Comparison of ENCODE assay signal across 1 cellular context in genomic region chr20:23570178-23570577, GRCh38.
TF ChIP-seq lines count a peak whose summit lies in the region.

No MANE protein-coding gene starts in this region.

TF ChIP-seq in HepG2, 621 proteins besides CTCF, POLR2A, EP300 and RAD21:
- TF ChIP-seq SOX6 (IDR thresholded peaks at IDR 0.05) (no peak), SOX6 (CRISPR knock-in tag; IDR thresholded peaks at IDR 0.05) (peak; percentile 28; the same call in 1 of the 2 replicates), SMARCC2 (IDR thresholded peaks at IDR 0.05) (no peak), CEBPB (IDR thresholded peaks at IDR 0.05; ENCODE audit: borderline replicate concordance, low read depth, low read length) (peak; percentile 66; the same call in 1 of the 2 replicates), TFAP4 (IDR thresholded peaks at IDR 0.05; ENCODE audit: borderline replicate concordance, low read depth) (peak; percentile 13; the same call in 1 of the 2 replicates), SOX13 (IDR thresholded peaks at IDR 0.05) (no peak), SOX13 (CRISPR knock-in tag; conservative IDR thresholded peaks at IDR 0.05 in 1 of 2, IDR thresholded peaks at IDR 0.05 in 1 of 2) (peak in 1 of 2 experiments; percentile 31; a peak in 1 of 4 replicates), EHMT2 (IDR thresholded peaks at IDR 0.05; ENCODE audit: borderline replicate concordance, low read depth, low read length) (no peak), POLR2AphosphoS5 (IDR thresholded peaks at IDR 0.05; ENCODE audit: low read depth, low read length) (no peak), SOX5 (CRISPR knock-in tag; IDR thresholded peaks at IDR 0.05; ENCODE audit: borderline replicate concordance) (0 out of 2 replicates have a peak, but pooled peaks have one; percentile 18), FOXO1 (CRISPR knock-in tag; IDR thresholded peaks at IDR 0.05) (no peak), FOXP1 (IDR thresholded peaks at IDR 0.05) (no peak), FOXP1 (CRISPR knock-in tag; IDR thresholded peaks at IDR 0.05) (peak; percentile 44), GATAD2A (CRISPR knock-in tag; IDR thresholded peaks at IDR 0.05) (peak; percentile 36; the same call in 1 of the 2 replicates)
- TF ChIP-seq, protein P1, sequence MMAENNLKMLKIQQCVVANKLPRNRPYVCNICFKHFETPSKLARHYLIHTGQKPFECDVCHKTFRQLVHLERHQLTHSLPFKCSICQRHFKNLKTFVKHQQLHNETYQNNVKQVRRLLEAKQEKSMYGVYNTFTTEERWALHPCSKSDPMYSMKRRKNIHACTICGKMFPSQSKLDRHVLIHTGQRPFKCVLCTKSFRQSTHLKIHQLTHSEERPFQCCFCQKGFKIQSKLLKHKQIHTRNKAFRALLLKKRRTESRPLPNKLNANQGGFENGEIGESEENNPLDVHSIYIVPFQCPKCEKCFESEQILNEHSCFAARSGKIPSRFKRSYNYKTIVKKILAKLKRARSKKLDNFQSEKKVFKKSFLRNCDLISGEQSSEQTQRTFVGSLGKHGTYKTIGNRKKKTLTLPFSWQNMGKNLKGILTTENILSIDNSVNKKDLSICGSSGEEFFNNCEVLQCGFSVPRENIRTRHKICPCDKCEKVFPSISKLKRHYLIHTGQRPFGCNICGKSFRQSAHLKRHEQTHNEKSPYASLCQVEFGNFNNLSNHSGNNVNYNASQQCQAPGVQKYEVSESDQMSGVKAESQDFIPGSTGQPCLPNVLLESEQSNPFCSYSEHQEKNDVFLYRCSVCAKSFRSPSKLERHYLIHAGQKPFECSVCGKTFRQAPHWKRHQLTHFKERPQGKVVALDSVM (CRISPR knock-in tag; IDR thresholded peaks at IDR 0.05), result peak; percentile 75
- TF ChIP-seq, protein P2, sequence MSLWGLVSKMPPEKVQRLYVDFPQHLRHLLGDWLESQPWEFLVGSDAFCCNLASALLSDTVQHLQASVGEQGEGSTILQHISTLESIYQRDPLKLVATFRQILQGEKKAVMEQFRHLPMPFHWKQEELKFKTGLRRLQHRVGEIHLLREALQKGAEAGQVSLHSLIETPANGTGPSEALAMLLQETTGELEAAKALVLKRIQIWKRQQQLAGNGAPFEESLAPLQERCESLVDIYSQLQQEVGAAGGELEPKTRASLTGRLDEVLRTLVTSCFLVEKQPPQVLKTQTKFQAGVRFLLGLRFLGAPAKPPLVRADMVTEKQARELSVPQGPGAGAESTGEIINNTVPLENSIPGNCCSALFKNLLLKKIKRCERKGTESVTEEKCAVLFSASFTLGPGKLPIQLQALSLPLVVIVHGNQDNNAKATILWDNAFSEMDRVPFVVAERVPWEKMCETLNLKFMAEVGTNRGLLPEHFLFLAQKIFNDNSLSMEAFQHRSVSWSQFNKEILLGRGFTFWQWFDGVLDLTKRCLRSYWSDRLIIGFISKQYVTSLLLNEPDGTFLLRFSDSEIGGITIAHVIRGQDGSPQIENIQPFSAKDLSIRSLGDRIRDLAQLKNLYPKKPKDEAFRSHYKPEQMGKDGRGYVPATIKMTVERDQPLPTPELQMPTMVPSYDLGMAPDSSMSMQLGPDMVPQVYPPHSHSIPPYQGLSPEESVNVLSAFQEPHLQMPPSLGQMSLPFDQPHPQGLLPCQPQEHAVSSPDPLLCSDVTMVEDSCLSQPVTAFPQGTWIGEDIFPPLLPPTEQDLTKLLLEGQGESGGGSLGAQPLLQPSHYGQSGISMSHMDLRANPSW (CRISPR knock-in tag; IDR thresholded peaks at IDR 0.05; ENCODE audit: borderline replicate concordance), result no peak
